8 cellular contexts compared by ENCODE assay signal in the genomic region with DNA sequence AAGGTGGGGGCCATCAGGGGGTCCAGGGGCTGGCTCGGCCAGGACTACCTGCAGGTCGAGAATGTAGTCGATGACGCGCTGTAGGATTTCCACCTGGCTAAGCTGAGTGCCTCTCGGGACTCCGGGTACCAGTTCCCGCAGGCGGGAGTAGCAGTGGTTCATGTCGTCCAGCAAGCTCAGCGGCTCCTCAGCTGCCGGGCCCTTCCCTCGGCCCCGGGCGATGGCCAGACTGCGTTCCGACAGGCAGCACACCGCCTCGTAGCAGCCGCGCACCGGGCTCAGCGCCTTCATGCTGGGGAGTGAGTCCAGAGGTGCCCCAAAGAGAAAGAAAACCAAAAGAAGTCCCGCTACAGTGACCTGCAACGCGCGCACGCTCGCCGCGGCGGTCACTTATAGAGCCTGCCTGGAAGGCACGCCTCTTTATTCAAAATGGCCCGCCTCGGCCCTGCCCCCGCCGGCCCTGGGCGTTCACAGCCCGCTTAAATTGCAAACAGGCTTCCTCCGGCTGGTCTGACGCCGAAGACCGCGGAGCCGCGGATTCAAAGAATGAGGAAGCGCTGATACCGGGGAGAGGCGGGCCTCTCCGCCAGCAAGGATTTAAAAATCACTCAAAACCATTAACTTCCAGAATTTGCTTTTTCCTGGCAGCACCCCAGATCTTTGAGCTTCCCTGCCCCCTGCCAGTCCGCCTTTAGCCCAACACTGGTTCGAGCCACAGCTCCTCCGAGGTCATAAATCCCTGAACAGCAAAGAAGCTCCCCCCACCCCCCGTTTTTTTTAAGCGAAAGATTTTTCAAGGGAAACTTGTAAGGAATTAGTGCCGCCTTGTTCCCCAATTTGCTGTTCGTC. TPM values are rescaled to one million over a fixed set of nuclear protein-coding genes. Genes with fewer than 3 reads are reported as not detected.
DNase-seq lines count a peak whose midpoint lies in the region; ATAC-seq and TF ChIP-seq lines count a peak whose summit lies in the region.

Gene ID3, minus strand, starts transcription at position 366 of the 849 bp plus-strand sequence. Its CDS starts 75 bp downstream, at position 291.

- H3K9me3 ChIP-seq in iPS-15b (ENCODE audit: control insufficient read depth, insufficient read depth, low read length) (no peaks in the 10 kb centered on the region), skeletal muscle satellite cell (replicated peaks; ENCODE audit: low read length) (no peaks in the 10 kb centered on the region)

- DNase-seq in 8988T (peak; percentile 66), NCI-H2107 (lab: John Stamatoyannopoulos, UW) (peak; percentile 97), UCSD-AML1 (lab: John Stamatoyannopoulos, UW; ENCODE audit: unreplicated experiment) (peak; percentile 95)

- H3K4me3 ChIP-seq in iPS-15b (ENCODE audit: low read depth, low read length), result peak within 1 kb of the TSS; percentile 65
- H3K4me3 ChIP-seq in skeletal muscle satellite cell (ENCODE audit: low read length), result peak within 1 kb of the TSS; percentile 89

- peaks cover 51% of the 10 kb centered on the region for H3K27me3 Mint-ChIP-seq in brain

- H3K36me3 ChIP-seq in iPS-15b (ENCODE audit: control insufficient read depth, insufficient read depth, low read length) (no peaks in the 10 kb centered on the region), skeletal muscle satellite cell (ENCODE audit: insufficient read depth, low read length) (peaks cover 22% of the 10 kb centered on the region)

- H3K27ac Mint-ChIP-seq in brain, result peak within 1 kb of the TSS; percentile 88 to 98 (median 98)

- ATAC-seq in GM18517 (IDR thresholded peaks at IDR 0.05; ENCODE audit: unreplicated experiment) (peak; percentile 72), HG03039 (IDR thresholded peaks at IDR 0.05; ENCODE audit: unreplicated experiment) (peak; percentile 45)

- H3K4me1 Mint-ChIP-seq in brain, result peaks cover 85% of the 10 kb centered on the region

- no peak for TF ChIP-seq CTCF in brain (conservative IDR thresholded peaks at IDR 0.05)

- peaks cover 5% of the 10 kb centered on the region for H3K36me3 Mint-ChIP-seq in brain

- H3K4me3 Mint-ChIP-seq in brain, result peak within 1 kb of the TSS; percentile 86 to 92 (median 89)

- H3K9ac ChIP-seq in iPS-15b (ENCODE audit: low read depth, low read length), result peak within 1 kb of the TSS; percentile 81
- peak within 1 kb of the TSS; percentile 99 for H3K9ac ChIP-seq in skeletal muscle satellite cell (ENCODE audit: low read depth, low read length)

- H3K9me3 Mint-ChIP-seq in brain, result no peaks in the 10 kb centered on the region

- H3K4me1 ChIP-seq in iPS-15b (ENCODE audit: control insufficient read depth, insufficient read depth, low read length), result peaks cover 41% of the 10 kb centered on the region
- H3K4me1 ChIP-seq in skeletal muscle satellite cell (ENCODE audit: control insufficient read depth, insufficient read depth, low read length), result peaks cover 69% of the 10 kb centered on the region

- peak within 1 kb of the TSS; percentile 80 for H3K4me2 ChIP-seq in skeletal muscle satellite cell (ENCODE audit: low read length)

- H3K27me3 ChIP-seq in iPS-15b (ENCODE audit: control insufficient read depth, insufficient read depth, low read length) (peaks cover 44% of the 10 kb centered on the region), skeletal muscle satellite cell (ENCODE audit: control insufficient read depth, insufficient read depth, low read length) (no peaks in the 10 kb centered on the region)

RNA-seq across cellular contexts. Expression of gene ID3, which starts in this region (rescaled TPM):
- 60.1 TPM for polyA plus RNA-seq in brain (ENCODE audit: insufficient read depth, low read depth, low replicate concordance)
- total RNA-seq in skeletal muscle satellite cell (2012; rRNA removed), result 81.5 and 145 TPM in 2 replicates

Comparison
In these comparisons a context has a peak if more than half of its experiments do, and no peak if none do; other contexts are left out.
1. Peak in every context shown above with its lines: DNase-seq, ATAC-seq and H3K4me3 ChIP-seq.